8 cellular contexts compared by ENCODE assay signal in the genomic region with DNA sequence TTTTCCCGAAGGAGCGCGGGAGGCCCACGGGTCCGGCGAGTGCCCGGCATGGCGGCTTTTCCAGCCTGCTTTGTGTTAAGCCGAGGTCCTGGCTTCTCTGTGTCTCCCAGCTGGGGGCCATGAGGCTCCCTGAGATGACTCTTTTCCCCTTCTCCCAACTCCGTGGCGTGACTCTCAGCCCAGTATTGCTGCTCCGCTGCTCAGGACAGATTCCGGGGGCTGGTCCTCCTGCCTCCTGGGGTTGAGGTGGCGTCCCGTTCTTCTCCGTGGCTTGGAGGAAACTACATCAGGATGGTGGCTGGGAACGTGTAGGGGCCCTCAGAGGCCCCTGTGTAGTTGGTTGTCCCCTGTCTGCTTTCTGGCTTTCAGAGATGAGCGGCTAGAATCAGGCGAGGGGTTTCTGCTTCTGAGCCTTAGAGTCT. TPM values are rescaled to one million over a fixed set of nuclear protein-coding genes. Genes with fewer than 3 reads are reported as not detected.
DNase-seq lines count a peak whose midpoint lies in the region; ATAC-seq, FAIRE-seq and TF ChIP-seq lines count a peak whose summit lies in the region.

No MANE protein-coding gene starts in this region.

- no peaks in the 10 kb centered on the region for H3F3A ChIP-seq in DOHH2 (ENCODE audit: control insufficient read depth, insufficient read depth)

- H3K9me3 ChIP-seq in DOHH2 (ENCODE audit: control insufficient read depth, insufficient read depth, low read length) (no peaks in the 10 kb centered on the region), esophagus muscularis mucosa (no peaks in the 10 kb centered on the region), pancreas (no peaks in the 10 kb centered on the region)

- POLR2A ChIA-PET in RWPE1 (lab: Yijun Ruan, JAX; ENCODE audit: low non-redundant PET) = interaction anchor here (0.9 kb wide), 1 partner anchor 12 kb away, joined by 4 read pairs; no protein-coding TSS in a partner anchor

- TF ChIP-seq EP300 in esophagus muscularis mucosa (IDR thresholded peaks at IDR 0.05) = no peak

- intact Hi-C loops in esophagus muscularis mucosa (cut with DNase I) = no loop called here
- intact Hi-C loops in pancreas (cut with DNase I) = no loop called here

- H3K27me3 ChIP-seq in DOHH2 (ENCODE audit: control insufficient read depth, low read length) = no peaks in the 10 kb centered on the region
- no peaks in the 10 kb centered on the region for H3K27me3 ChIP-seq in esophagus muscularis mucosa
- no peaks in the 10 kb centered on the region for H3K27me3 ChIP-seq in pancreas

- no peaks in the 10 kb centered on the region for H3K9me2 ChIP-seq in DOHH2 (replicated peaks; ENCODE audit: control insufficient read depth, low read length)

- 28% methylated on average over 18 of the region's 19 CpGs for WGBS in esophagus muscularis mucosa
- WGBS in pancreas, 2 donors = 15 to 16% methylated on average over 14 to 19 of the region's 19 CpGs

- peaks cover 3% of the 10 kb centered on the region; the same call in 1 of the 2 replicates for H4K20me1 ChIP-seq in DOHH2 (ENCODE audit: control insufficient read depth, insufficient read depth, low read depth, low read length)

- peaks cover 19% of the 10 kb centered on the region for H3K79me2 ChIP-seq in DOHH2 (ENCODE audit: control insufficient read depth, low read length)

- peaks cover 35% of the 10 kb centered on the region for H3K36me3 ChIP-seq in DOHH2 (ENCODE audit: control insufficient read depth, low read length)
- peaks cover 44 to 74% (median 69%) of the 10 kb centered on the region in 4 donors for H3K36me3 ChIP-seq in esophagus muscularis mucosa
- peaks cover 0 to 20% (median 8%) of the 10 kb centered on the region in 3 donors for H3K36me3 ChIP-seq in pancreas

- H3K4me3 ChIP-seq in DOHH2 (ENCODE audit: low read length) (peak overlapping the region; percentile 97), esophagus muscularis mucosa (peak overlapping the region; percentile 81 to 99 (median 88)), pancreas (peak overlapping the region; percentile 63 to 92 (median 74))

- FAIRE-seq in pancreas (lab: Jason Lieb, UNC) = no peak

- no peak for TF ChIP-seq POLR2A in esophagus muscularis mucosa (IDR thresholded peaks at IDR 0.05; ENCODE audit: low read depth)

- H3K4me1 ChIP-seq in DOHH2 (ENCODE audit: control insufficient read depth, low read length) (peaks cover 17% of the 10 kb centered on the region), esophagus muscularis mucosa (peaks cover 24 to 58% (median 43%) of the 10 kb centered on the region in 4 donors), pancreas (peaks cover 0 to 11% (median 0%) of the 10 kb centered on the region in 3 donors)

- in situ Hi-C loops in G401 (cut with HindIII; ENCODE audit: low sequenced_read_pairs) = no loop called here

- CTCF ChIA-PET in RWPE1 (lab: Yijun Ruan, JAX) = interaction anchor here (2.0 kb wide), 1 partner anchor 22 kb away, joined by 5 read pairs; no protein-coding TSS in a partner anchor

- ATAC-seq in pancreas = no peak

- DNase-seq in RWPE1 (ENCODE audit: low spot score) = no peak
- DNase-seq in esophagus muscularis mucosa (ENCODE audit: extremely low spot score) = no peak
- DNase-seq in pancreas = peak in 1 of 6 donors; percentile 75
- no peak for DNase-seq in G401 (ENCODE audit: low spot score)
- DNase-seq in NCI-H1930 (lab: John Stamatoyannopoulos, UW) = no peak
- no peak for DNase-seq in NK-92 treated with Interleukin-12 subunit alpha and Interleukin-12 subunit beta, amount 100 ng/mL, for 24 hours (lab: John Stamatoyannopoulos, UW)
- no peak for DNase-seq in midbrain (lab: John Stamatoyannopoulos, UW)

- peak overlapping the region; percentile 94 for H3K4me2 ChIP-seq in DOHH2 (ENCODE audit: low read length)

- H3K27ac ChIP-seq in DOHH2 (ENCODE audit: low read depth, low read length) (no peak overlapping the region), RWPE1 (peak overlapping the region; percentile 79), esophagus muscularis mucosa (replicated peaks in 1 of 4) (peak overlapping the region in 3 of 4 donors; percentile 70 to 75 (median 75)), pancreas (no peak overlapping the region)

- TF ChIP-seq CTCF in DOHH2 (IDR thresholded peaks at IDR 0.05; ENCODE audit: low read depth, low read length, poor library complexity, severe bottlenecking) (no peak), RWPE1 (conservative IDR thresholded peaks at IDR 0.05; ENCODE audit: low read depth) (no peak), esophagus muscularis mucosa (IDR thresholded peaks at IDR 0.05) (no peak), pancreas (IDR thresholded peaks at IDR 0.05) (no peak)

RNA-seq across cellular contexts. Expression of a gene that starts 1.0 kb away (rescaled TPM):
- total RNA-seq in esophagus muscularis mucosa (100 to 1,000 TPM in 2 of 4 donors, 10 to 100 TPM in 2; 64.4 to 108 (median 85.4) TPM), pancreas (10 to 100 TPM; 43.0 to 61.9 (median 49.1) TPM)
- 100 to 1,000 TPM; 142 to 149 TPM for polyA plus RNA-seq in pancreas
- total RNA-seq in G401 (2014; rRNA removed; shearing (Covaris generic)) = 129 and 153 TPM in 2 replicates

RNA-seq across cellular contexts. Expression of a gene that starts 1.0 kb away (rescaled TPM):
- total RNA-seq in esophagus muscularis mucosa = 10 to 100 TPM; 32.4 to 54.8 (median 42.5) TPM
- 10 to 100 TPM; 18.2 to 30.8 (median 28.4) TPM for total RNA-seq in pancreas
- polyA plus RNA-seq in pancreas = 10 to 100 TPM; 57.9 to 59.1 TPM
- 41.2 and 41.5 TPM in 2 replicates for total RNA-seq in G401 (2014; rRNA removed; shearing (Covaris generic))

RNA-seq across cellular contexts. Expression of a gene that starts 13.0 kb away (rescaled TPM):
- total RNA-seq in esophagus muscularis mucosa (10 to 100 TPM; 42.2 to 77.1 (median 52.6) TPM), pancreas (10 to 100 TPM; 56.0 to 89.2 (median 63.7) TPM)
- 100 to 1,000 TPM; 138 to 186 TPM for polyA plus RNA-seq in pancreas
- total RNA-seq in G401 (2014; rRNA removed; shearing (Covaris generic)) = 140 and 144 TPM in 2 replicates

RNA-seq across cellular contexts. Expression of a gene that starts 15.2 kb away (rescaled TPM):
- total RNA-seq in esophagus muscularis mucosa (100 to 1,000 TPM in 2 of 4 donors, 10 to 100 TPM in 2; 78.6 to 135 (median 102) TPM), pancreas (10 to 100 TPM; 34.8 to 87.4 (median 51.1) TPM)
- 100 to 1,000 TPM in 1 of 2 donors, 10 to 100 TPM in 1; 86.7 to 108 TPM for polyA plus RNA-seq in pancreas
- total RNA-seq in G401 (2014; rRNA removed; shearing (Covaris generic)) = 131 and 135 TPM in 2 replicates

RNA-seq across cellular contexts. Expression of a gene that starts 21.2 kb away (rescaled TPM):
- total RNA-seq in esophagus muscularis mucosa = 1 to 10 TPM; 1.8 to 2.5 (median 2.2) TPM
- total RNA-seq in pancreas = 1 to 10 TPM in 5 of 6 donors, under 1 TPM in 1; 0.97 to 3.3 (median 1.9) TPM
- 10 to 100 TPM in 1 of 2 donors, 1 to 10 TPM in 1; 6.0 to 12.6 TPM for polyA plus RNA-seq in pancreas
- 176 and 261 TPM in 2 replicates for total RNA-seq in G401 (2014; rRNA removed; shearing (Covaris generic))

Comparison
In these comparisons a context has a peak if more than half of its experiments do, and no peak if none do; other contexts are left out.
1. H3K27ac ChIP-seq: peak in RWPE1 (single experiment) and esophagus muscularis mucosa (3 of 4); none in DOHH2 (single experiment) and pancreas (0 of 4).
2. Peak in every context shown above with its lines, with median percentiles within 50 percentile points of each other: H3K4me3 ChIP-seq.